Comparison of ENCODE assay signal across 8 cellular contexts in genomic region chr20:24917797-24918578, GRCh38. TPM values are rescaled to one million over a fixed set of nuclear protein-coding genes. Genes with fewer than 3 reads are reported as not detected.
DNase-seq lines count a peak whose midpoint lies in the region; ATAC-seq and TF ChIP-seq lines count a peak whose summit lies in the region.

No MANE protein-coding gene starts in this region.

- intact Hi-C loops in ascending aorta (cut with DNase I) (loop anchor here (1.0 to 5.0 kb wide), 3 partner anchors 758 to 1476 kb away; no protein-coding TSS in a partner anchor), left ventricle myocardium inferior (cut with micrococcal nuclease) (no loop called here)

- no peak for ATAC-seq in HG02610 (IDR thresholded peaks at IDR 0.05; ENCODE audit: unreplicated experiment)

- H3K36me3 ChIP-seq in SJSA1 (no peaks in the 10 kb centered on the region), ascending aorta (no peaks in the 10 kb centered on the region), left ventricle myocardium inferior (no peaks in the 10 kb centered on the region)

- peak; percentile 91 for TF ChIP-seq CTCF in GM13976 (IDR thresholded peaks at IDR 0.05; ENCODE audit: borderline replicate concordance, control extremely low read depth, extremely low read depth, insufficient read depth, missing control alignments)
- TF ChIP-seq CTCF in ascending aorta (IDR thresholded peaks at IDR 0.05), result peak; percentile 53 to 81 (median 74)
- TF ChIP-seq CTCF in left ventricle myocardium inferior (IDR thresholded peaks at IDR 0.05; ENCODE audit: borderline replicate concordance), result peak; percentile 85

- in situ Hi-C loops in GM13976 (cut with MboI; ENCODE audit: low sequenced_read_pairs, unreplicated experiment), result loop anchor here (25.0 kb wide), 1 partner anchor 131 kb away; no protein-coding TSS in a partner anchor

- H3K9me3 ChIP-seq in SJSA1 (replicated peaks) (no peaks in the 10 kb centered on the region), ascending aorta (no peaks in the 10 kb centered on the region), left ventricle myocardium inferior (replicated peaks) (no peaks in the 10 kb centered on the region)

- H3K4me3 ChIP-seq in SJSA1, result no peak overlapping the region
- peak overlapping the region; percentile 30 to 40 for H3K4me3 ChIP-seq in ascending aorta
- H3K4me3 ChIP-seq in left ventricle myocardium inferior, result no peak overlapping the region

- 0 out of 2 replicates have a peak, but pooled peaks cover 8% of the 10 kb centered on the region for H3K27me3 ChIP-seq in SJSA1 (replicated peaks)
- H3K27me3 ChIP-seq in ascending aorta, result no peaks in the 10 kb centered on the region
- H3K27me3 ChIP-seq in left ventricle myocardium inferior (ENCODE audit: low read depth), result peaks cover 9% of the 10 kb centered on the region

- DNase-seq in AG08396 (ENCODE audit: low spot score), result peak; percentile 87
- peak; percentile 89 for DNase-seq in GM13976 (ENCODE audit: low spot score)
- DNase-seq in LoVo (ENCODE audit: low spot score), result peak; percentile 65
- DNase-seq in SJSA1 (ENCODE audit: low read depth in 1 of 2, low spot score in 2 of 2), result peak; percentile 41 to 58
- peak in 1 of 2 donors; percentile 76 for DNase-seq in ascending aorta (ENCODE audit: low spot score in 2 of 2)
- peak; percentile 56 for DNase-seq in left ventricle myocardium inferior
- peak; percentile 68 for DNase-seq in putamen (ENCODE audit: low spot score)

- no peaks in the 10 kb centered on the region for H3K4me1 ChIP-seq in SJSA1 (replicated peaks)
- H3K4me1 ChIP-seq in ascending aorta, result peaks cover 0 to 2% of the 10 kb centered on the region in 2 donors
- H3K4me1 ChIP-seq in left ventricle myocardium inferior, result no peaks in the 10 kb centered on the region

- H3K27ac ChIP-seq in SJSA1 (no peak overlapping the region), ascending aorta (no peak overlapping the region), left ventricle myocardium inferior (replicated peaks) (no peak overlapping the region)

RNA-seq across cellular contexts. Expression of gene CST7, which starts 31.1 kb away (rescaled TPM):
- total RNA-seq in SJSA1 (2014; rRNA removed; shearing (Covaris generic)), result not detected in 2 replicates
- total RNA-seq in ascending aorta, result not detected
- 0.66 TPM for total RNA-seq in left ventricle myocardium inferior

Comparison
In these comparisons a context has a peak if more than half of its experiments do, and no peak if none do; other contexts are left out.
1. H3K4me3 ChIP-seq: peak in ascending aorta (2 of 2); none in SJSA1 (single experiment) and left ventricle myocardium inferior (single experiment).
2. Peak in every context shown above with its lines, with median percentiles within 50 percentile points of each other: CTCF ChIP-seq.